Comparison of ENCODE assay signal across 3 cellular contexts in genomic region chr22:15791557-15791956, GRCh38.
DNase-seq lines count a peak whose midpoint lies in the region; ATAC-seq, FAIRE-seq and TF ChIP-seq lines count a peak whose summit lies in the region.
"Not testable (repeated sequence)": the region's sequence is repeated elsewhere in the genome, so short reads cannot be mapped to it uniquely, and the experiment has no call there.

No MANE protein-coding gene starts in this region.

- H3K27ac ChIP-seq in Panc1 (ENCODE audit: low read length); K562 (ENCODE audit: extremely low read depth, low read depth, low read length); HepG2 (ENCODE audit: extremely low read length, insufficient read depth, low read length): not testable (repeated sequence)

- not testable (repeated sequence) for TF ChIP-seq RAD21 in K562 (CRISPR knock-in tag; conservative IDR thresholded peaks at IDR 0.05 in 1 of 2, IDR thresholded peaks at IDR 0.05 in 1 of 2); HepG2 (CRISPR knock-in tag; IDR thresholded peaks at IDR 0.05)

- BruUV-seq in Panc1 (replicated peaks; lab: Mats Ljungman, UMichigan) (TSS peak; percentile 30), K562 (replicated peaks; lab: Mats Ljungman, UMichigan) (TSS peak; percentile 20), HepG2 (replicated peaks; lab: Mats Ljungman, UMichigan) (TSS peak; percentile 12)

- FAIRE-seq in K562 (lab: Jason Lieb, UNC); HepG2 (lab: Jason Lieb, UNC): not testable (repeated sequence)

- not testable (repeated sequence) for H3K79me2 ChIP-seq in K562 (ENCODE audit: control insufficient read depth, insufficient read depth, low read length); HepG2 (ENCODE audit: insufficient read depth, low read length)

- 53% methylated on average over 1 of the region's 3 CpGs for WGBS in K562 (ENCODE audit: insufficient coverage, low coverage, missing lambda C conversion rate)
- WGBS in HepG2 (ENCODE audit: low lambda C conversion rate), result 89% methylated on average over 1 of the region's 3 CpGs

- intact Hi-C loops in Panc1 (cut with micrococcal nuclease; ENCODE audit: unreplicated experiment); K562 (cut with micrococcal nuclease); HepG2 (cut with micrococcal nuclease; ENCODE audit: unreplicated experiment): not testable (repeated sequence)

- POLR2A ChIA-PET in Panc1 (lab: Charles Lee); K562 (lab: Yijun Ruan, JAX); HepG2 (lab: Yijun Ruan, JAX): not testable (repeated sequence)

- ATAC-seq in Panc1, result not testable (repeated sequence)
- ATAC-seq in K562 (peak; percentile 42; the same call in 2 of the 3 replicates), HepG2 (peak; percentile 97)

- not testable (repeated sequence) for H3K36me3 ChIP-seq in Panc1 (ENCODE audit: control insufficient read depth, insufficient read depth, low read length); K562 (ENCODE audit: control insufficient read depth, insufficient read depth, low read length); HepG2 (replicated peaks in 1 of 2; ENCODE audit: control insufficient read depth in 1 of 2, insufficient read depth in 2 of 2, low read length in 2 of 2)

- not testable (repeated sequence) for H2AFZ ChIP-seq in K562 (ENCODE audit: low read depth, low read length); HepG2 (ENCODE audit: low read length)

- H3K4me1 ChIP-seq in Panc1 (ENCODE audit: control insufficient read depth, insufficient read depth, low read length); K562 (replicated peaks in 1 of 2; ENCODE audit: control insufficient read depth in 2 of 2, insufficient read depth in 2 of 2, low read length in 2 of 2); HepG2 (ENCODE audit: insufficient read depth, low read length): not testable (repeated sequence)

- not testable (repeated sequence) for H3K4me3 ChIP-seq in Panc1 (ENCODE audit: low read depth in 2 of 2, low read length in 2 of 2); K562; HepG2 (replicated peaks in 1 of 3; ENCODE audit: insufficient read depth in 1 of 3, low read depth in 2 of 3, low read length in 3 of 3)

- H4K20me1 ChIP-seq in K562 (replicated peaks; ENCODE audit: control insufficient read depth, insufficient read depth, low read length); HepG2 (ENCODE audit: insufficient read depth, low read length): not testable (repeated sequence)

- not testable (repeated sequence) for DNase-seq in Panc1 (ENCODE audit: low read depth, low spot score); K562 (ENCODE audit: extremely low read depth in 1 of 4, low spot score in 3 of 4); HepG2 (ENCODE audit: low spot score)

- H3K9me1 ChIP-seq in K562 (ENCODE audit: control insufficient read depth, insufficient read depth, low read length), result not testable (repeated sequence)

- not testable (repeated sequence) for H3K4me2 ChIP-seq in K562 (ENCODE audit: insufficient read depth, low read length); HepG2 (ENCODE audit: low read depth, low read length)

- not testable (repeated sequence) for H3K9me3 ChIP-seq in Panc1 (ENCODE audit: control insufficient read depth, insufficient read depth, low read depth, low read length); K562 (replicated peaks; ENCODE audit: control insufficient read depth, insufficient read depth, low read depth, low read length); HepG2 (ENCODE audit: low read length)

- TF ChIP-seq EP300 in K562 (IDR thresholded peaks at IDR 0.05; ENCODE audit: low read length); HepG2 (IDR thresholded peaks at IDR 0.05; ENCODE audit: low read depth in 2 of 2, low read length in 2 of 2); HepG2 (CRISPR knock-in tag; IDR thresholded peaks at IDR 0.05; ENCODE audit: borderline replicate concordance): not testable (repeated sequence)

- in situ Hi-C loops in Panc1 (cut with HindIII; ENCODE audit: low pct_unique_long_range_greater_than_20kb, low sequenced_read_pairs); K562 (cut with MboI); HepG2 (cut with HindIII; ENCODE audit: extremely low pct_ligation_motif_present, low pct_unique_long_range_greater_than_20kb): not testable (repeated sequence)

- not testable (repeated sequence) for TF ChIP-seq CTCF in Panc1 (IDR thresholded peaks at IDR 0.05); K562 (IDR thresholded peaks at IDR 0.05 in 2 of 3, conservative IDR thresholded peaks at IDR 0.05 in 1 of 3; ENCODE audit: insufficient read depth in 2 of 3, low read depth in 1 of 3, low read length in 3 of 3); HepG2 (CRISPR knock-in tag; IDR thresholded peaks at IDR 0.05)

- H3K9ac ChIP-seq in K562 (ENCODE audit: insufficient read depth in 1 of 2, low read depth in 2 of 2, low read length in 2 of 2); HepG2 (ENCODE audit: insufficient read depth, low read depth, low read length): not testable (repeated sequence)

- not testable (repeated sequence) for H3K27me3 ChIP-seq in Panc1 (ENCODE audit: control insufficient read depth, insufficient read depth, low read length); K562 (ENCODE audit: control insufficient read depth in 2 of 2, insufficient read depth in 2 of 2, low read length in 2 of 2); HepG2 (ENCODE audit: control insufficient read depth in 1 of 2, insufficient read depth in 2 of 2, low read length in 2 of 2)

- CTCF ChIA-PET in Panc1 (lab: Charles Lee); K562 (lab: Yijun Ruan, JAX; ENCODE audit: low intra/inter-chr PET ratio); HepG2 (lab: Yijun Ruan, JAX; ENCODE audit: low intra/inter-chr PET ratio, low total read pairs): not testable (repeated sequence)

- TF ChIP-seq POLR2A in K562 (conservative IDR thresholded peaks at IDR 0.05); HepG2 (IDR thresholded peaks at IDR 0.05; ENCODE audit: insufficient read depth in 1 of 2, low read depth in 2 of 2, low read length in 2 of 2): not testable (repeated sequence)
